Comparison of ENCODE assay signal across 11 cellular contexts in the genomic region with DNA sequence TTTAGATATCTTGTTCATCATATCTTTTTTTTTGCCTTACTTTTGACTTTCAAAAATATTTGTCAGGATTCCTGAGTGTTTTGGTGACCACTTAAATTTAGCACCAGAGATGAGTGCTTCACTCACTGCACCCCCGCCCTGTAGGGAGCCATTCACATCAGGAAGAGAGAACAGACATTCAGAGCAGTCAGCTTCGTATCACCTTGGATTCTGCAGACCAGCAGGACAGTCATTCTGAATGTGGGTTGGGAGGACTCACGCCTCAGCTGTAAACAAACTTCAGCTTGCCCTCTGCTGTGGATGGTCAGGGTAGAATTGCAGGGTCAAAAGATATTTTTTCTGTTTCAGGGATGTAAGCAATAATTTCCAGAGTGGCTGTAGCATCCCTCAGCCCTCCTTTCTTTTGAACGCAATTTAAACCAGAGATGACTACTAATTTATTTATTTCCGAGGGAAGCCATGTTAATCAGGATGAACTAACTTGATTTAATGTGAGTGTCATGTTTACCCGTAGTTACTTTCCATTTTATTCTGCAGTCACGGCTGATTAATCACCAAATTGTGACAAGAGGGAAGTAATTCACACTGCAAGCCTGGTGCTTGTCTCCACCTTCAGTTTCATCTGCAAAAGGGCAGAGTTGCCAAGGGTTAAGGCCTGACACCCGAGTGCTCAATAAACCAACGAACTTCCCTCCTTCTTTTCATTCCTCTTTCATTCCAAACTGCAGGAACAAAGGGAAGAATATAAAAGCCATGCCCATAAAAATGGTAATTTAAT.
DNase-seq lines count a peak whose midpoint lies in the region; ATAC-seq and TF ChIP-seq lines count a peak whose summit lies in the region.
"Had no signal": no experiment of that assay in that cellular context is flagged by ENCODE, and none has a peak within 500 bp of the region (broad histone marks: within the 10 kb centered on the region; RNA-seq: fewer than 3 reads in every experiment).

No MANE protein-coding gene starts in this region.

- H4K20me1 ChIP-seq in BLaER1 treated with 17β-estradiol and CSF1 and Interleukin-3, amounts not matched to agents 10 nM and 100 nM, result no peaks in the 10 kb centered on the region

- ATAC-seq in GM19043 (IDR thresholded peaks at IDR 0.05; ENCODE audit: low read depth, unreplicated experiment) (peak; percentile 70), HG02678 (IDR thresholded peaks at IDR 0.05; ENCODE audit: unreplicated experiment) (peak; percentile 60), right cardiac atrium (no peak)
- ATAC-seq: left cardiac atrium, PC-3 had no signal

- H3K36me3 ChIP-seq in BLaER1 treated with 17β-estradiol and CSF1 and Interleukin-3, amounts not matched to agents 10 nM and 100 nM, result no peaks in the 10 kb centered on the region
- H3K36me3 ChIP-seq in suprapubic skin, result no peaks in the 10 kb centered on the region

- no peaks in the 10 kb centered on the region for H3K27me3 ChIP-seq in BLaER1 treated with 17β-estradiol and CSF1 and Interleukin-3, amounts not matched to agents 10 nM and 100 nM
- H3K27me3 ChIP-seq in right cardiac atrium (ENCODE audit: control insufficient read depth, insufficient read depth) (no peaks in the 10 kb centered on the region), suprapubic skin (no peaks in the 10 kb centered on the region)

- peak overlapping the region in 7 of 11 experiments; percentile 2 to 39 (median 28); a peak in 10 of 22 replicates for H3K4me2 ChIP-seq in BLaER1 treated with 17β-estradiol and CSF1 and Interleukin-3, amounts not matched to agents 10 nM and 100 nM

- TF ChIP-seq EP300 in suprapubic skin (IDR thresholded peaks at IDR 0.05), result no peak

- peak; percentile 41 for DNase-seq in NCI-H1105 treated with DMSO at 0.1 percent for 48 hours (lab: John Stamatoyannopoulos, UW)
- no peak for DNase-seq in right cardiac atrium
- no peak for DNase-seq in NCI-H446 (lab: John Stamatoyannopoulos, UW)
- no peak for DNase-seq in suprapubic skin (ENCODE audit: low spot score in 2 of 2)
- no peak for DNase-seq in COLO668 (lab: John Stamatoyannopoulos, UW; ENCODE audit: unreplicated experiment)
- DNase-seq: activated CD4-positive, alpha-beta T cell treated with anti-CD3 and anti-CD28 coated beads, Interleukin-2, amount 10 ng/mL, durations not matched to agents 7 days and 5 days; left cardiac atrium; PC-3 had no signal

- 81% methylated on average over 9 of the region's 9 CpGs for WGBS in right cardiac atrium
- WGBS in suprapubic skin, result 76% methylated on average over 9 of the region's 9 CpGs

- no peak for TF ChIP-seq CTCF in suprapubic skin (IDR thresholded peaks at IDR 0.05)

- TF ChIP-seq POLR2A in suprapubic skin (IDR thresholded peaks at IDR 0.05), result no peak

- peaks cover 0 to 10% (median 9%) of the 10 kb centered on the region in 10 experiments; a peak in 11 of 20 replicates for H3K4me1 ChIP-seq in BLaER1 treated with 17β-estradiol and CSF1 and Interleukin-3, amounts not matched to agents 10 nM and 100 nM
- H3K4me1 ChIP-seq in right cardiac atrium (ENCODE audit: control insufficient read depth, insufficient read depth, low read length) (no peaks in the 10 kb centered on the region), suprapubic skin (no peaks in the 10 kb centered on the region)

- no peak overlapping the region for H3K9ac ChIP-seq in BLaER1 treated with 17β-estradiol and CSF1 and Interleukin-3, amounts not matched to agents 10 nM and 100 nM

- no peak overlapping the region for H3K4me3 ChIP-seq in BLaER1 treated with 17β-estradiol and CSF1 and Interleukin-3, amounts not matched to agents 10 nM and 100 nM
- no peak overlapping the region for H3K4me3 ChIP-seq in right cardiac atrium (ENCODE audit: low read length)
- H3K4me3 ChIP-seq in suprapubic skin, result no peak overlapping the region

- intact Hi-C loops in right cardiac atrium (cut with DNase I), result no loop called here

- H3K9me3 ChIP-seq in BLaER1 treated with 17β-estradiol and CSF1 and Interleukin-3, amounts not matched to agents 10 nM and 100 nM (replicated peaks in 1 of 11), result peaks cover 0 to 2% (median under 1%) of the 10 kb centered on the region in 11 experiments; a peak in 4 of 22 replicates
- H3K9me3 ChIP-seq in right cardiac atrium (ENCODE audit: control insufficient read depth, low read length) (no peaks in the 10 kb centered on the region), suprapubic skin (no peaks in the 10 kb centered on the region)

- no peak overlapping the region for H3K27ac ChIP-seq in BLaER1 treated with 17β-estradiol and CSF1 and Interleukin-3, amounts not matched to agents 10 nM and 100 nM
- H3K27ac ChIP-seq in right cardiac atrium (ENCODE audit: low read length) (no peak overlapping the region), suprapubic skin (no peak overlapping the region)

Comparison
In these comparisons a context has a peak if more than half of its experiments do, and no peak if none do; other contexts are left out.
1. ATAC-seq: peak in GM19043 (single experiment) and HG02678 (single experiment); none in right cardiac atrium (0 of 2).